Comparison of ENCODE assay signal across 16 cellular contexts in genomic region chr7:122689346-122690109, GRCh38. TPM values are rescaled to one million over a fixed set of nuclear protein-coding genes. Genes with fewer than 3 reads are reported as not detected.
DNase-seq lines count a peak whose midpoint lies in the region; ATAC-seq and TF ChIP-seq lines count a peak whose summit lies in the region.
"Had no signal": no experiment of that assay in that cellular context is flagged by ENCODE, and none has a peak within 500 bp of the region (broad histone marks: within the 10 kb centered on the region; RNA-seq: fewer than 3 reads in every experiment).

No MANE protein-coding gene starts in this region.

- H3K27ac Mint-ChIP-seq in activated CD4-positive, alpha-beta T cell treated with anti-CD3 and anti-CD28 coated beads for 36 hours = no peak overlapping the region
- H3K27ac Mint-ChIP-seq: CD8-positive, alpha-beta memory T cell had no signal

- peaks cover 7% of the 10 kb centered on the region for H3K9me3 Mint-ChIP-seq in activated CD4-positive, alpha-beta T cell treated with anti-CD3 and anti-CD28 coated beads for 36 hours (ENCODE audit: low read depth)

- TF ChIP-seq CTCF in GM12864 (IDR thresholded peaks at IDR 0.05; ENCODE audit: low read depth, low read length, missing control alignments) = peak; percentile 5

- no peaks in the 10 kb centered on the region for H3K4me1 Mint-ChIP-seq in activated CD4-positive, alpha-beta T cell treated with anti-CD3 and anti-CD28 coated beads for 36 hours
- H3K4me1 Mint-ChIP-seq: CD8-positive, alpha-beta memory T cell had no signal

- POLR2A ChIA-PET in activated CD4-positive, alpha-beta T cell treated with anti-CD3 and anti-CD28 coated beads for 36 hours (lab: Charles Lee) = no interaction called here

- DNase-seq in COLO668 (lab: John Stamatoyannopoulos, UW; ENCODE audit: unreplicated experiment) = peak; percentile 26
- DNase-seq in GM12864 (ENCODE audit: low read depth) = no peak
- peak; percentile 51 for DNase-seq in SHP77 treated with DMSO at 0.1 percent for 48 hours (lab: John Stamatoyannopoulos, UW)
- DNase-seq in left colon = no peak
- DNase-seq in ureter (ENCODE audit: low spot score) = no peak
- no peak for DNase-seq in activated CD4-positive, alpha-beta T cell treated with anti-CD3 and anti-CD28 coated beads for 36 hours
- DNase-seq in activated effector memory CD4-positive, alpha-beta T cell treated with Interleukin-2 at 50 U/mL for 16 hours = no peak
- DNase-seq: CD8-positive, alpha-beta memory T cell; DMS 273 treated with DMSO at 0.1 percent for 48 hours; EL; NCI-H1694; NCI-H748 treated with DMSO at 0.1 percent for 48 hours had no signal

- ATAC-seq in left colon = peak; percentile 66
- ATAC-seq in HG03521 (IDR thresholded peaks at IDR 0.05; ENCODE audit: unreplicated experiment) = no peak
- no peak for ATAC-seq in activated CD4-positive, alpha-beta T cell treated with anti-CD3 and anti-CD28 coated beads for 36 hours
- ATAC-seq: K562, Panc1, SK-N-SH treated with all-trans-retinoic acid at 6 μM for 48 hours had no signal

- H3K27me3 Mint-ChIP-seq in activated CD4-positive, alpha-beta T cell treated with anti-CD3 and anti-CD28 coated beads for 36 hours = no peaks in the 10 kb centered on the region
- H3K27me3 Mint-ChIP-seq: CD8-positive, alpha-beta memory T cell had no signal

- intact Hi-C loops in left colon (cut with DNase I, micrococcal nuclease) = no loop called here
- intact Hi-C loops in activated CD4-positive, alpha-beta T cell treated with anti-CD3 and anti-CD28 coated beads for 36 hours (cut with DNase I, micrococcal nuclease) = no loop called here

- CTCF ChIA-PET in activated CD4-positive, alpha-beta T cell treated with anti-CD3 and anti-CD28 coated beads for 36 hours (lab: Charles Lee) = interaction anchor here (1.0 kb wide), 1 partner anchor 12 kb away, joined by 4 read pairs; no protein-coding TSS in a partner anchor

- H3K4me3 Mint-ChIP-seq in activated CD4-positive, alpha-beta T cell treated with anti-CD3 and anti-CD28 coated beads for 36 hours = no peak overlapping the region
- H3K4me3 Mint-ChIP-seq: CD8-positive, alpha-beta memory T cell had no signal

- no peak overlapping the region for H3K4me3 ChIP-seq in GM12864 (ENCODE audit: low read depth, low read length)
- H3K4me3 ChIP-seq: K562 had no signal

- no peaks in the 10 kb centered on the region for H3K36me3 Mint-ChIP-seq in activated CD4-positive, alpha-beta T cell treated with anti-CD3 and anti-CD28 coated beads for 36 hours (ENCODE audit: low read depth)
- H3K36me3 Mint-ChIP-seq: CD8-positive, alpha-beta memory T cell had no signal

RNA-seq across cellular contexts. Expression of gene RNF133, which starts 9.4 kb away (rescaled TPM):
- total RNA-seq in left colon = 1 to 10 TPM in 1 of 2 donors, under 1 TPM in 1; 0.53 to 1.3 TPM
- total RNA-seq in ureter = 2.4 TPM
- not detected for total RNA-seq in activated CD4-positive, alpha-beta T cell treated with anti-CD3 and anti-CD28 coated beads for 36 hours
- total RNA-seq: CD8-positive, alpha-beta memory T cell; K562 had no signal

RNA-seq across cellular contexts. Expression of gene RNF148, which starts 13.2 kb away (rescaled TPM):
- total RNA-seq in left colon (1 to 10 TPM in 1 of 2 donors, under 1 TPM in 1; 0.25 to 1.0 TPM), ureter (3.5 TPM)
- total RNA-seq in activated CD4-positive, alpha-beta T cell treated with anti-CD3 and anti-CD28 coated beads for 36 hours = not detected
- total RNA-seq: CD8-positive, alpha-beta memory T cell; K562 had no signal

Comparison
In these comparisons a context has a peak if more than half of its experiments do, and no peak if none do; other contexts are left out.
1. DNase-seq: peak in COLO668 (single experiment) and SHP77 treated with DMSO at 0.1 percent for 48 hours (single experiment); none in GM12864 (single experiment), left colon (0 of 2), ureter (single experiment), activated CD4-positive, alpha-beta T cell treated with anti-CD3 and anti-CD28 coated beads for 36 hours (single experiment) and activated effector memory CD4-positive, alpha-beta T cell treated with Interleukin-2 at 50 U/mL for 16 hours (single experiment).